1 cellular context compared by ENCODE assay signal in the genomic region with DNA sequence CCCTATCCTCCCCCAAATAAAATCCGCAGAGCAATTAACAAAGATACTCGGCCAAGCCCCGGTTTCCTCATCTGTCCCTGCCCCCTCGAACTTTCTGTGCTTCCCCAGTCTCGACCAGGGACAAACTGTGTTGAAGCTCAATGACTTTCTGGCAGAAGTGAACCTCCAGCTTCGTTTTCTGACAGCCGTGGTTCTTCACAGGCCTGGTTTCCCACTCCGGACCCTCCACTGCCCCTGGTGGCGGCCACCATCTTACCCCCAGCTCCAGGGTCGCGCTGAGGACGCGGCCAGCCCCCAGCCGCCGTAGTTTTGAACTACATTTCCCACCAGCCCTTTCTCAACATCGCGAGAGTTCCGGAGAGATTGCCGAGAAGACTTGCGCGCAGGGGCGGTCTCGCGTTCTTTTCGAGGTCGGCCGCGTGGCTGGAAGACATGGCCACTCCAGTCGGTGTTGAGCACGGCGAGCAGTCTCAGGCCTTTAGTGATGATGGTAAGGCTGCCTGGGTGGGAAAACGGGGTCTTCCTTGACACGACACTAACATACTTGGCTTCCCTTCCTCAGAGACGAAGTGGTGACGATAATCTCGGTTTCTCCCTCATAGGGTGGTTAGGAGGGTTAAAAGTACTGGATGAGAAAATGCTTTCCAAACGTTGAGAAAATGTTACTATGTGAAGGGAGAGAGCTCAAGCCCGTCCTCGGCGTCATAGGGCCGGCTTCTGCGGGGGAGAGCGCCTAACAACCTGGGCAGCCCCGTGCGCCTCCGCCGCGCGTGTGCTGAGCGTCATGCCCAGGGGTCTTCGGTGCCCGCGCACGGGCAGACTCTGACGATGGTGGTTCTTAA.
TF ChIP-seq lines count a peak whose summit lies in the region.

No MANE protein-coding gene starts in this region.

TF ChIP-seq in HepG2, 621 proteins besides CTCF, POLR2A, EP300 and RAD21 (continued from another document and continues in another):
- TF ChIP-seq, protein P1, sequence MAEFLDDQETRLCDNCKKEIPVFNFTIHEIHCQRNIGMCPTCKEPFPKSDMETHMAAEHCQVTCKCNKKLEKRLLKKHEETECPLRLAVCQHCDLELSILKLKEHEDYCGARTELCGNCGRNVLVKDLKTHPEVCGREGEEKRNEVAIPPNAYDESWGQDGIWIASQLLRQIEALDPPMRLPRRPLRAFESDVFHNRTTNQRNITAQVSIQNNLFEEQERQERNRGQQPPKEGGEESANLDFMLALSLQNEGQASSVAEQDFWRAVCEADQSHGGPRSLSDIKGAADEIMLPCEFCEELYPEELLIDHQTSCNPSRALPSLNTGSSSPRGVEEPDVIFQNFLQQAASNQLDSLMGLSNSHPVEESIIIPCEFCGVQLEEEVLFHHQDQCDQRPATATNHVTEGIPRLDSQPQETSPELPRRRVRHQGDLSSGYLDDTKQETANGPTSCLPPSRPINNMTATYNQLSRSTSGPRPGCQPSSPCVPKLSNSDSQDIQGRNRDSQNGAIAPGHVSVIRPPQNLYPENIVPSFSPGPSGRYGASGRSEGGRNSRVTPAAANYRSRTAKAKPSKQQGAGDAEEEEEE (CRISPR knock-in tag; IDR thresholded peaks at IDR 0.05; ENCODE audit: borderline replicate concordance), result peak; percentile 59; the same call in 1 of the 2 replicates
- TF ChIP-seq RFXAP (CRISPR knock-in tag; IDR thresholded peaks at IDR 0.05; ENCODE audit: borderline replicate concordance), result no peak
- TF ChIP-seq RORA (CRISPR knock-in tag; IDR thresholded peaks at IDR 0.05), result peak; percentile 27; the same call in 1 of the 2 replicates
- TF ChIP-seq KLF9 (CRISPR knock-in tag; IDR thresholded peaks at IDR 0.05; ENCODE audit: low read depth), result no peak
- peak; percentile 95 for TF ChIP-seq NRL (CRISPR knock-in tag; IDR thresholded peaks at IDR 0.05; ENCODE audit: borderline replicate concordance)
- TF ChIP-seq, protein P2, sequence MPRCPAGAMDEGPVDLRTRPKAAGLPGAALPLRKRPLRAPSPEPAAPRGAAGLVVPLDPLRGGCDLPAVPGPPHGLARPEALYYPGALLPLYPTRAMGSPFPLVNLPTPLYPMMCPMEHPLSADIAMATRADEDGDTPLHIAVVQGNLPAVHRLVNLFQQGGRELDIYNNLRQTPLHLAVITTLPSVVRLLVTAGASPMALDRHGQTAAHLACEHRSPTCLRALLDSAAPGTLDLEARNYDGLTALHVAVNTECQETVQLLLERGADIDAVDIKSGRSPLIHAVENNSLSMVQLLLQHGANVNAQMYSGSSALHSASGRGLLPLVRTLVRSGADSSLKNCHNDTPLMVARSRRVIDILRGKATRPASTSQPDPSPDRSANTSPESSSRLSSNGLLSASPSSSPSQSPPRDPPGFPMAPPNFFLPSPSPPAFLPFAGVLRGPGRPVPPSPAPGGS (CRISPR knock-in tag; IDR thresholded peaks at IDR 0.05), result peak; percentile 91
- no peak for TF ChIP-seq ZFP82 (CRISPR knock-in tag; IDR thresholded peaks at IDR 0.05; ENCODE audit: borderline replicate concordance)
- TF ChIP-seq, protein P3, sequence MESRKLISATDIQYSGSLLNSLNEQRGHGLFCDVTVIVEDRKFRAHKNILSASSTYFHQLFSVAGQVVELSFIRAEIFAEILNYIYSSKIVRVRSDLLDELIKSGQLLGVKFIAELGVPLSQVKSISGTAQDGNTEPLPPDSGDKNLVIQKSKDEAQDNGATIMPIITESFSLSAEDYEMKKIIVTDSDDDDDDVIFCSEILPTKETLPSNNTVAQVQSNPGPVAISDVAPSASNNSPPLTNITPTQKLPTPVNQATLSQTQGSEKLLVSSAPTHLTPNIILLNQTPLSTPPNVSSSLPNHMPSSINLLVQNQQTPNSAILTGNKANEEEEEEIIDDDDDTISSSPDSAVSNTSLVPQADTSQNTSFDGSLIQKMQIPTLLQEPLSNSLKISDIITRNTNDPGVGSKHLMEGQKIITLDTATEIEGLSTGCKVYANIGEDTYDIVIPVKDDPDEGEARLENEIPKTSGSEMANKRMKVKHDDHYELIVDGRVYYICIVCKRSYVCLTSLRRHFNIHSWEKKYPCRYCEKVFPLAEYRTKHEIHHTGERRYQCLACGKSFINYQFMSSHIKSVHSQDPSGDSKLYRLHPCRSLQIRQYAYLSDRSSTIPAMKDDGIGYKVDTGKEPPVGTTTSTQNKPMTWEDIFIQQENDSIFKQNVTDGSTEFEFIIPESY (CRISPR knock-in tag; IDR thresholded peaks at IDR 0.05), result peak; percentile 62; the same call in 1 of the 2 replicates
- TF ChIP-seq ZSCAN25 (CRISPR knock-in tag; IDR thresholded peaks at IDR 0.05), result no peak; the same call in 1 of the 2 replicates
- peak; percentile 93 for TF ChIP-seq KDM2A (CRISPR knock-in tag; IDR thresholded peaks at IDR 0.05; ENCODE audit: borderline replicate concordance, low read depth)
- TF ChIP-seq ZNF570 (CRISPR knock-in tag; IDR thresholded peaks at IDR 0.05; ENCODE audit: borderline replicate concordance), result peak; percentile 52; the same call in 1 of the 2 replicates
- peak; percentile 95 for TF ChIP-seq ZNF225 (CRISPR knock-in tag; IDR thresholded peaks at IDR 0.05)
- TF ChIP-seq ZNF292 (CRISPR knock-in tag; IDR thresholded peaks at IDR 0.05; ENCODE audit: borderline replicate concordance, low read depth), result no peak
- peak; percentile 79 for TF ChIP-seq SP4 (CRISPR knock-in tag; IDR thresholded peaks at IDR 0.05)
- TF ChIP-seq ZBTB38 (CRISPR knock-in tag; IDR thresholded peaks at IDR 0.05), result peak; percentile 59; the same call in 1 of the 2 replicates
- TF ChIP-seq ZNF841 (CRISPR knock-in tag; IDR thresholded peaks at IDR 0.05; ENCODE audit: borderline replicate concordance), result no peak
- peak; percentile 84; the same call in 1 of the 2 replicates for TF ChIP-seq FOXC1 (CRISPR knock-in tag; IDR thresholded peaks at IDR 0.05; ENCODE audit: borderline replicate concordance)
- peak; percentile 90 for TF ChIP-seq ZNF772 (CRISPR knock-in tag; IDR thresholded peaks at IDR 0.05)
- peak; percentile 92; the same call in 1 of the 2 replicates for TF ChIP-seq NFKB2 (CRISPR knock-in tag; IDR thresholded peaks at IDR 0.05; ENCODE audit: borderline replicate concordance)
- TF ChIP-seq, protein P4, sequence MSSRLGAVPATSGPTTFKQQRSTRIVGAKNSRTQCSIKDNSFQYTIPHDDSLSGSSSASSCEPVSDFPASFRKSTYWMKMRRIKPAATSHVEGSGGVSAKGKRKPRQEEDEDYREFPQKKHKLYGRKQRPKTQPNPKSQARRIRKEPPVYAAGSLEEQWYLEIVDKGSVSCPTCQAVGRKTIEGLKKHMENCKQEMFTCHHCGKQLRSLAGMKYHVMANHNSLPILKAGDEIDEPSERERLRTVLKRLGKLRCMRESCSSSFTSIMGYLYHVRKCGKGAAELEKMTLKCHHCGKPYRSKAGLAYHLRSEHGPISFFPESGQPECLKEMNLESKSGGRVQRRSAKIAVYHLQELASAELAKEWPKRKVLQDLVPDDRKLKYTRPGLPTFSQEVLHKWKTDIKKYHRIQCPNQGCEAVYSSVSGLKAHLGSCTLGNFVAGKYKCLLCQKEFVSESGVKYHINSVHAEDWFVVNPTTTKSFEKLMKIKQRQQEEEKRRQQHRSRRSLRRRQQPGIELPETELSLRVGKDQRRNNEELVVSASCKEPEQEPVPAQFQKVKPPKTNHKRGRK (CRISPR knock-in tag; IDR thresholded peaks at IDR 0.05), result no peak; the same call in 1 of the 2 replicates
- TF ChIP-seq FLYWCH1 (CRISPR knock-in tag; IDR thresholded peaks at IDR 0.05), result no peak
- TF ChIP-seq ZFP1 (CRISPR knock-in tag; IDR thresholded peaks at IDR 0.05), result no peak
- peak; percentile 60; the same call in 1 of the 2 replicates for TF ChIP-seq ZNF552 (CRISPR knock-in tag; IDR thresholded peaks at IDR 0.05; ENCODE audit: borderline replicate concordance)
- TF ChIP-seq HMG20A (CRISPR knock-in tag; IDR thresholded peaks at IDR 0.05; ENCODE audit: borderline replicate concordance), result 0 out of 2 replicates have a peak, but pooled peaks have one; percentile 43
- TF ChIP-seq ATRX (CRISPR knock-in tag; IDR thresholded peaks at IDR 0.05; ENCODE audit: borderline replicate concordance), result no peak
- peak; percentile 98 for TF ChIP-seq ZBTB7B (CRISPR knock-in tag; IDR thresholded peaks at IDR 0.05)
- TF ChIP-seq ZNF329 (CRISPR knock-in tag; IDR thresholded peaks at IDR 0.05; ENCODE audit: low read depth), result peak; percentile 90; the same call in 1 of the 2 replicates
- TF ChIP-seq, protein P5, sequence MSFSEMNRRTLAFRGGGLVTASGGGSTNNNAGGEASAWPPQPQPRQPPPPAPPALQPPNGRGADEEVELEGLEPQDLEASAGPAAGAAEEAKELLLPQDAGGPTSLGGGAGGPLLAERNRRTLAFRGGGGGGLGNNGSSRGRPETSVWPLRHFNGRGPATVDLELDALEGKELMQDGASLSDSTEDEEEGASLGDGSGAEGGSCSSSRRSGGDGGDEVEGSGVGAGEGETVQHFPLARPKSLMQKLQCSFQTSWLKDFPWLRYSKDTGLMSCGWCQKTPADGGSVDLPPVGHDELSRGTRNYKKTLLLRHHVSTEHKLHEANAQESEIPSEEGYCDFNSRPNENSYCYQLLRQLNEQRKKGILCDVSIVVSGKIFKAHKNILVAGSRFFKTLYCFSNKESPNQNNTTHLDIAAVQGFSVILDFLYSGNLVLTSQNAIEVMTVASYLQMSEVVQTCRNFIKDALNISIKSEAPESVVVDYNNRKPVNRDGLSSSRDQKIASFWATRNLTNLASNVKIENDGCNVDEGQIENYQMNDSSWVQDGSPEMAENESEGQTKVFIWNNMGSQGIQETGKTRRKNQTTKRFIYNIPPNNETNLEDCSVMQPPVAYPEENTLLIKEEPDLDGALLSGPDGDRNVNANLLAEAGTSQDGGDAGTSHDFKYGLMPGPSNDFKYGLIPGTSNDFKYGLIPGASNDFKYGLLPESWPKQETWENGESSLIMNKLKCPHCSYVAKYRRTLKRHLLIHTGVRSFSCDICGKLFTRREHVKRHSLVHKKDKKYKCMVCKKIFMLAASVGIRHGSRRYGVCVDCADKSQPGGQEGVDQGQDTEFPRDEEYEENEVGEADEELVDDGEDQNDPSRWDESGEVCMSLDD (CRISPR knock-in tag; IDR thresholded peaks at IDR 0.05; ENCODE audit: borderline replicate concordance), result no peak
- TF ChIP-seq, protein P6, sequence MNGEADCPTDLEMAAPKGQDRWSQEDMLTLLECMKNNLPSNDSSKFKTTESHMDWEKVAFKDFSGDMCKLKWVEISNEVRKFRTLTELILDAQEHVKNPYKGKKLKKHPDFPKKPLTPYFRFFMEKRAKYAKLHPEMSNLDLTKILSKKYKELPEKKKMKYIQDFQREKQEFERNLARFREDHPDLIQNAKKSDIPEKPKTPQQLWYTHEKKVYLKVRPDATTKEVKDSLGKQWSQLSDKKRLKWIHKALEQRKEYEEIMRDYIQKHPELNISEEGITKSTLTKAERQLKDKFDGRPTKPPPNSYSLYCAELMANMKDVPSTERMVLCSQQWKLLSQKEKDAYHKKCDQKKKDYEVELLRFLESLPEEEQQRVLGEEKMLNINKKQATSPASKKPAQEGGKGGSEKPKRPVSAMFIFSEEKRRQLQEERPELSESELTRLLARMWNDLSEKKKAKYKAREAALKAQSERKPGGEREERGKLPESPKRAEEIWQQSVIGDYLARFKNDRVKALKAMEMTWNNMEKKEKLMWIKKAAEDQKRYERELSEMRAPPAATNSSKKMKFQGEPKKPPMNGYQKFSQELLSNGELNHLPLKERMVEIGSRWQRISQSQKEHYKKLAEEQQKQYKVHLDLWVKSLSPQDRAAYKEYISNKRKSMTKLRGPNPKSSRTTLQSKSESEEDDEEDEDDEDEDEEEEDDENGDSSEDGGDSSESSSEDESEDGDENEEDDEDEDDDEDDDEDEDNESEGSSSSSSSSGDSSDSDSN (CRISPR knock-in tag; IDR thresholded peaks at IDR 0.05), result peak; percentile 66
- peak; percentile 99 for TF ChIP-seq REPIN1 (CRISPR knock-in tag; IDR thresholded peaks at IDR 0.05; ENCODE audit: borderline replicate concordance, low read depth)
- TF ChIP-seq YEATS4 (CRISPR knock-in tag; IDR thresholded peaks at IDR 0.05; ENCODE audit: borderline replicate concordance), result peak; percentile 99
- TF ChIP-seq, protein P7, sequence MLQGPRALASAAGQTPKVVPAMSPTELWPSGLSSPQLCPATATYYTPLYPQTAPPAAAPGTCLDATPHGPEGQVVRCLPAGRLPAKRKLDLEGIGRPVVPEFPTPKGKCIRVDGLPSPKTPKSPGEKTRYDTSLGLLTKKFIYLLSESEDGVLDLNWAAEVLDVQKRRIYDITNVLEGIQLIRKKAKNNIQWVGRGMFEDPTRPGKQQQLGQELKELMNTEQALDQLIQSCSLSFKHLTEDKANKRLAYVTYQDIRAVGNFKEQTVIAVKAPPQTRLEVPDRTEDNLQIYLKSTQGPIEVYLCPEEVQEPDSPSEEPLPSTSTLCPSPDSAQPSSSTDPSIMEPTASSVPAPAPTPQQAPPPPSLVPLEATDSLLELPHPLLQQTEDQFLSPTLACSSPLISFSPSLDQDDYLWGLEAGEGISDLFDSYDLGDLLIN (CRISPR knock-in tag; IDR thresholded peaks at IDR 0.05; ENCODE audit: borderline replicate concordance), result no peak
- no peak; the same call in 1 of the 2 replicates for TF ChIP-seq NR2F2 (IDR thresholded peaks at IDR 0.05; ENCODE audit: borderline replicate concordance, low read depth)
- no peak for TF ChIP-seq ZBTB21 (CRISPR knock-in tag; IDR thresholded peaks at IDR 0.05)
- TF ChIP-seq MTA1 (CRISPR knock-in tag; IDR thresholded peaks at IDR 0.05; ENCODE audit: borderline replicate concordance), result peak; percentile 87; the same call in 1 of the 2 replicates
- TF ChIP-seq, protein P8, sequence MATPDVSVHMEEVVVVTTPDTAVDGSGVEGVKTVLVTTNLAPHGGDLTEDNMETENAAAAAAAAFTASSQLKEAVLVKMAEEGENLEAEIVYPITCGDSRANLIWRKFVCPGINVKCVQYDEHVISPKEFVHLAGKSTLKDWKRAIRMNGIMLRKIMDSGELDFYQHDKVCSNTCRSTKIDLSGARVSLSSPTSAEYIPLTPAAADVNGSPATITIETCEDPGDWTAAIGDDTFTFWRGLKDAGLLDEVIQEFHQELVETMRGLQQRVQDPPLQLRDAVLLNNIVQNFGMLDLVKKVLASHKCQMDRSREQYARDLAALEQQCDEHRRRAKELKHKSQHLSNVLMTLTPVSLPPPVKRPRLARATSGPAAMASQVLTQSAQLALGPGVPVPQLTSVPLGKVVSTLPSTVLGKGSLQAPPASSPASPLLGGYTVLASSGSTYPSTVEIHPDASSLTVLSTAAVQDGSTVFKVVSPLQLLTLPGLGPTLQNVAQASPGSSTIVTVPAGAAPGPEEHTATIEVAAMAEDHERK (CRISPR knock-in tag; IDR thresholded peaks at IDR 0.05; ENCODE audit: low read depth), result peak; percentile 73; the same call in 1 of the 2 replicates
- TF ChIP-seq, protein P9, sequence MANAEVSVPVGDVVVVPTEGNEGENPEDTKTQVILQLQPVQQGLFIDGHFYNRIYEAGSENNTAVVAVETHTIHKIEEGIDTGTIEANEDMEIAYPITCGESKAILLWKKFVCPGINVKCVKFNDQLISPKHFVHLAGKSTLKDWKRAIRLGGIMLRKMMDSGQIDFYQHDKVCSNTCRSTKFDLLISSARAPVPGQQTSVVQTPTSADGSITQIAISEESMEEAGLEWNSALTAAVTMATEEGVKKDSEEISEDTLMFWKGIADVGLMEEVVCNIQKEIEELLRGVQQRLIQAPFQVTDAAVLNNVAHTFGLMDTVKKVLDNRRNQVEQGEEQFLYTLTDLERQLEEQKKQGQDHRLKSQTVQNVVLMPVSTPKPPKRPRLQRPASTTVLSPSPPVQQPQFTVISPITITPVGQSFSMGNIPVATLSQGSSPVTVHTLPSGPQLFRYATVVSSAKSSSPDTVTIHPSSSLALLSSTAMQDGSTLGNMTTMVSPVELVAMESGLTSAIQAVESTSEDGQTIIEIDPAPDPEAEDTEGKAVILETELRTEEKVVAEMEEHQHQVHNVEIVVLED (CRISPR knock-in tag; IDR thresholded peaks at IDR 0.05; ENCODE audit: borderline replicate concordance), result peak; percentile 90
- peak; percentile 87 for TF ChIP-seq ZNF451 (CRISPR knock-in tag; IDR thresholded peaks at IDR 0.05)
- no peak for TF ChIP-seq NCOR1 (IDR thresholded peaks at IDR 0.05; ENCODE audit: borderline replicate concordance, low read length)
- no peak for TF ChIP-seq EZH2 (conservative IDR thresholded peaks at IDR 0.05; ENCODE audit: low read depth, low read length)
- TF ChIP-seq JUNB (CRISPR knock-in tag; IDR thresholded peaks at IDR 0.05; ENCODE audit: borderline replicate concordance), result no peak
